In genomic region chr3:40309925-40310635, GRCh38 we compare ENCODE assay signal across 8 cellular contexts. TPM values are rescaled to one million over a fixed set of nuclear protein-coding genes. Genes with fewer than 3 reads are reported as not detected.
DNase-seq lines count a peak whose midpoint lies in the region; ATAC-seq, FAIRE-seq and TF ChIP-seq lines count a peak whose summit lies in the region.

No MANE protein-coding gene starts in this region.

- H3K4me1 ChIP-seq in BLaER1 treated with 17β-estradiol and CSF1 and Interleukin-3, amounts not matched to agents 10 nM and 100 nM, result peaks cover 14 to 49% (median 22%) of the 10 kb centered on the region in 10 experiments
- peaks cover 6 to 8% of the 10 kb centered on the region in 2 donors for H3K4me1 ChIP-seq in kidney (ENCODE audit: control insufficient read depth in 1 of 2, insufficient read depth in 1 of 2, low read depth in 1 of 2, low read length in 2 of 2)

- peaks cover 0 to 10% (median 0%) of the 10 kb centered on the region in 11 experiments; a peak in 6 of 22 replicates for H4K20me1 ChIP-seq in BLaER1 treated with 17β-estradiol and CSF1 and Interleukin-3, amounts not matched to agents 10 nM and 100 nM

- ATAC-seq in GM19025 (IDR thresholded peaks at IDR 0.05; ENCODE audit: low read depth, unreplicated experiment) (peak; percentile 18), HG03139 (IDR thresholded peaks at IDR 0.05; ENCODE audit: unreplicated experiment) (peak; percentile 21), SK-N-SH treated with all-trans-retinoic acid at 6 μM for 48 hours (peak; percentile 64)

- peak overlapping the region; percentile 86 to 99 (median 94) for H3K4me3 ChIP-seq in BLaER1 treated with 17β-estradiol and CSF1 and Interleukin-3, amounts not matched to agents 10 nM and 100 nM
- peak overlapping the region; percentile 80 to 95 for H3K4me3 ChIP-seq in kidney (ENCODE audit: low read length in 2 of 2)

- H3K9ac ChIP-seq in BLaER1 treated with 17β-estradiol and CSF1 and Interleukin-3, amounts not matched to agents 10 nM and 100 nM, result peak overlapping the region; percentile 93 to 99 (median 96)
- H3K9ac ChIP-seq in kidney (ENCODE audit: low read length in 2 of 2), result peak overlapping the region; percentile 89 to 93

- H3K9me3 ChIP-seq in BLaER1 treated with 17β-estradiol and CSF1 and Interleukin-3, amounts not matched to agents 10 nM and 100 nM (replicated peaks in 1 of 11), result no peaks in the 10 kb centered on the region
- no peaks in the 10 kb centered on the region for H3K9me3 ChIP-seq in kidney (ENCODE audit: control insufficient read depth in 1 of 2, low read length in 2 of 2)

- intact Hi-C loops in kidney (cut with DNase I), result no loop called here

- H3K27me3 ChIP-seq in BLaER1 treated with 17β-estradiol and CSF1 and Interleukin-3, amounts not matched to agents 10 nM and 100 nM, result no peaks in the 10 kb centered on the region

- H3K27ac ChIP-seq in BLaER1 treated with 17β-estradiol and CSF1 and Interleukin-3, amounts not matched to agents 10 nM and 100 nM, result peak overlapping the region; percentile 92 to 98 (median 94)
- H3K27ac ChIP-seq in kidney (ENCODE audit: low read depth in 2 of 2, low read length in 2 of 2), result peak overlapping the region; percentile 91 to 96

- H3K4me2 ChIP-seq in BLaER1 treated with 17β-estradiol and CSF1 and Interleukin-3, amounts not matched to agents 10 nM and 100 nM, result peak overlapping the region; percentile 76 to 88 (median 84)

- DNase-seq in cerebellar cortex (ENCODE audit: low spot score) (peak; percentile 57), kidney (no peak), AML-193 (lab: John Stamatoyannopoulos, UW) (no peak)
- DNase-seq in stimulated activated CD4-positive, alpha-beta T cell treated with anti-CD3 and anti-CD28 coated beads, Interleukin-1b, Interleukin-23, amount 100 ng/mL, for 4 hours (ENCODE audit: low read depth in 2 of 2), result peak; percentile 6 to 28

- no peak for TF ChIP-seq CTCF in kidney (IDR thresholded peaks at IDR 0.05; ENCODE audit: borderline replicate concordance, extremely low read depth, insufficient read depth)

- FAIRE-seq in kidney (lab: Jason Lieb, UNC), result no peak

- peaks cover 30 to 42% (median 39%) of the 10 kb centered on the region in 11 experiments for H3K36me3 ChIP-seq in BLaER1 treated with 17β-estradiol and CSF1 and Interleukin-3, amounts not matched to agents 10 nM and 100 nM
- H3K36me3 ChIP-seq in kidney (ENCODE audit: control insufficient read depth in 1 of 2, insufficient read depth in 2 of 2, low read length in 2 of 2), result peaks cover 10 to 23% of the 10 kb centered on the region in 2 donors

TF ChIP-seq in SK-N-SH treated with all-trans-retinoic acid at 6 μM for 48 hours, 23 proteins besides CTCF, POLR2A, EP300 and RAD21:
- TF ChIP-seq ZNF70 (CRISPR knock-in tag; IDR thresholded peaks at IDR 0.05) (no peak), SNAI2 (CRISPR knock-in tag; IDR thresholded peaks at IDR 0.05) (no peak)

RNA-seq across cellular contexts. Expression of gene EIF1B, which starts 0.6 kb away (rescaled TPM):
- total RNA-seq in kidney, result 48.3 TPM
- polyA plus RNA-seq in kidney (ENCODE audit: insufficient read depth, low read depth, low replicate concordance), result 97.8 TPM

Comparison
In these comparisons a context has a peak if more than half of its experiments do, and no peak if none do; other contexts are left out.
1. DNase-seq: peak in cerebellar cortex (single experiment) and stimulated activated CD4-positive, alpha-beta T cell treated with anti-CD3 and anti-CD28 coated beads, Interleukin-1b, Interleukin-23, amount 100 ng/mL, for 4 hours (2 of 2); none in kidney (single experiment) and AML-193 (0 of 2).
2. Peak in every context shown above with its lines, with median percentiles within 50 percentile points of each other: ATAC-seq.